10 cellular contexts compared by ENCODE assay signal in genomic region chr1:149606056-149606714, GRCh38. TPM values are rescaled to one million over a fixed set of nuclear protein-coding genes. Genes with fewer than 3 reads are reported as not detected.
DNase-seq lines count a peak whose midpoint lies in the region; TF ChIP-seq lines count a peak whose summit lies in the region.
"Not testable (repeated sequence)": the region's sequence is repeated elsewhere in the genome, so short reads cannot be mapped to it uniquely, and the experiment has no call there.
"Had no signal": no experiment of that assay in that cellular context is flagged by ENCODE, and none has a peak within 500 bp of the region (broad histone marks: within the 10 kb centered on the region; RNA-seq: fewer than 3 reads in every experiment).

No MANE protein-coding gene starts in this region.

- H3K27me3 Mint-ChIP-seq in activated CD4-positive, alpha-beta memory T cell treated with anti-CD3 and anti-CD28 coated beads, Interleukin-2, amount 10 ng/mL, durations not matched to agents 7 days and 5 days; mesothelial cell of epicardium (ENCODE audit: low read depth): not testable (repeated sequence)

- H3K4me1 Mint-ChIP-seq in activated CD4-positive, alpha-beta memory T cell treated with anti-CD3 and anti-CD28 coated beads, Interleukin-2, amount 10 ng/mL, durations not matched to agents 7 days and 5 days; mesothelial cell of epicardium: not testable (repeated sequence)

- CTCF ChIA-PET in OCI-LY7 (lab: Charles Lee; ENCODE audit: unreplicated experiment); activated CD4-positive, alpha-beta memory T cell treated with anti-CD3 and anti-CD28 coated beads, Interleukin-2, amount 10 ng/mL, durations not matched to agents 7 days and 5 days (lab: Charles Lee): not testable (repeated sequence)

- H3K27ac Mint-ChIP-seq in activated CD4-positive, alpha-beta memory T cell treated with anti-CD3 and anti-CD28 coated beads, Interleukin-2, amount 10 ng/mL, durations not matched to agents 7 days and 5 days = peak overlapping the region; percentile 89
- H3K27ac Mint-ChIP-seq in mesothelial cell of epicardium = not testable (repeated sequence)

- peak; percentile 6 for DNase-seq in GM12865 (ENCODE audit: low read depth)
- not testable (repeated sequence) for DNase-seq in OCI-LY7 (ENCODE audit: low spot score); ascending aorta (ENCODE audit: low spot score in 2 of 2); epithelial cell of proximal tubule (ENCODE audit: low read depth); mesothelial cell of epicardium (ENCODE audit: low spot score in 2 of 2, unreplicated experiment in 2 of 2); smooth muscle cell (lab: John Stamatoyannopoulos, UW; ENCODE audit: unreplicated experiment)
- peak; percentile 17 for DNase-seq in activated CD4-positive, alpha-beta memory T cell treated with anti-CD3 and anti-CD28 coated beads, Interleukin-2, amount 10 ng/mL, durations not matched to agents 7 days and 5 days

- H3K36me3 Mint-ChIP-seq in activated CD4-positive, alpha-beta memory T cell treated with anti-CD3 and anti-CD28 coated beads, Interleukin-2, amount 10 ng/mL, durations not matched to agents 7 days and 5 days (ENCODE audit: low read depth); mesothelial cell of epicardium: not testable (repeated sequence)

- peak overlapping the region; percentile 39 for H3K9ac ChIP-seq in smooth muscle cell (ENCODE audit: low read depth)

- H3K9me3 Mint-ChIP-seq in activated CD4-positive, alpha-beta memory T cell treated with anti-CD3 and anti-CD28 coated beads, Interleukin-2, amount 10 ng/mL, durations not matched to agents 7 days and 5 days; mesothelial cell of epicardium: not testable (repeated sequence)

- H3K4me1 ChIP-seq in OCI-LY7 (ENCODE audit: insufficient read depth, low read length, poor library complexity, severe bottlenecking); ascending aorta; smooth muscle cell (ENCODE audit: low read depth); urinary bladder (ENCODE audit: insufficient read depth): not testable (repeated sequence)

- peak overlapping the region; percentile 82 for H3K4me3 Mint-ChIP-seq in activated CD4-positive, alpha-beta memory T cell treated with anti-CD3 and anti-CD28 coated beads, Interleukin-2, amount 10 ng/mL, durations not matched to agents 7 days and 5 days
- peak overlapping the region; percentile 58 for H3K4me3 Mint-ChIP-seq in mesothelial cell of epicardium

- not testable (repeated sequence) for H3K79me2 ChIP-seq in OCI-LY7 (ENCODE audit: insufficient read depth, low read depth, low read length); smooth muscle cell (ENCODE audit: low read depth)

- not testable (repeated sequence) for H3K9me2 ChIP-seq in OCI-LY7 (ENCODE audit: insufficient read depth, low read length)

- not testable (repeated sequence) for H3K27me3 ChIP-seq in ascending aorta; smooth muscle cell (ENCODE audit: low read depth)

- intact Hi-C loops in OCI-LY7 (cut with micrococcal nuclease; ENCODE audit: unreplicated experiment); ascending aorta (cut with DNase I): not testable (repeated sequence)

- not testable (repeated sequence) for H2AFZ ChIP-seq in OCI-LY7 (ENCODE audit: low read length); smooth muscle cell (ENCODE audit: low read depth)

- H3K36me3 ChIP-seq in OCI-LY7 (ENCODE audit: insufficient read depth, low read length); ascending aorta; smooth muscle cell (ENCODE audit: low read depth); urinary bladder (ENCODE audit: insufficient read depth): not testable (repeated sequence)

- H4K20me1 ChIP-seq in OCI-LY7 (ENCODE audit: insufficient read depth, low read length); smooth muscle cell (ENCODE audit: low read depth): not testable (repeated sequence)

- H3K9me3 ChIP-seq in OCI-LY7 (ENCODE audit: low read length); ascending aorta; smooth muscle cell (replicated peaks; ENCODE audit: low read depth): not testable (repeated sequence)

- H3K4me3 ChIP-seq in GM12865 (ENCODE audit: low read depth, low read length) = peak overlapping the region; percentile 47
- peak overlapping the region; percentile 63 for H3K4me3 ChIP-seq in OCI-LY7 (ENCODE audit: low read depth, low read length, poor library complexity, severe bottlenecking)
- peak overlapping the region; percentile 21 to 47 for H3K4me3 ChIP-seq in ascending aorta
- H3K4me3 ChIP-seq in epithelial cell of proximal tubule (ENCODE audit: low read depth, low read length) = peak overlapping the region; percentile 27
- H3K4me3 ChIP-seq in smooth muscle cell = peak overlapping the region; percentile 49
- not testable (repeated sequence) for H3K4me3 ChIP-seq in urinary bladder (ENCODE audit: low read depth, low read length)

- not testable (repeated sequence) for H3F3A ChIP-seq in smooth muscle cell (ENCODE audit: low read depth)

- peak overlapping the region; percentile 71 for H3K4me2 ChIP-seq in OCI-LY7 (ENCODE audit: low read length)
- peak overlapping the region; percentile 84 for H3K4me2 ChIP-seq in smooth muscle cell

- POLR2A ChIA-PET in OCI-LY7 (lab: Charles Lee); activated CD4-positive, alpha-beta memory T cell treated with anti-CD3 and anti-CD28 coated beads, Interleukin-2, amount 10 ng/mL, durations not matched to agents 7 days and 5 days (lab: Charles Lee): not testable (repeated sequence)

- WGBS in smooth muscle cell (ENCODE audit: low lambda C conversion rate) = 19% methylated on average over 14 of the region's 14 CpGs
- 29% methylated on average over 12 of the region's 14 CpGs for WGBS in urinary bladder

- not testable (repeated sequence) for BruUV-seq in OCI-LY7 (replicated peaks; lab: Mats Ljungman, UMichigan)

- H3K27ac ChIP-seq in OCI-LY7 (ENCODE audit: low read depth, low read length, poor library complexity, severe bottlenecking); smooth muscle cell (ENCODE audit: low read depth): not testable (repeated sequence)
- H3K27ac ChIP-seq in ascending aorta (peak overlapping the region in 1 of 2 donors; percentile 33), urinary bladder (ENCODE audit: low read depth) (peak overlapping the region; percentile 50)

- not testable (repeated sequence) for TF ChIP-seq CTCF in GM12865 (IDR thresholded peaks at IDR 0.05; ENCODE audit: insufficient read depth, low read depth, low read length, missing control alignments); OCI-LY7 (conservative IDR thresholded peaks at IDR 0.05; ENCODE audit: low read length); ascending aorta (IDR thresholded peaks at IDR 0.05); epithelial cell of proximal tubule (conservative IDR thresholded peaks at IDR 0.05; ENCODE audit: low read depth, low read length); mesothelial cell of epicardium (IDR thresholded peaks at IDR 0.05; ENCODE audit: unreplicated experiment); smooth muscle cell (IDR thresholded peaks at IDR 0.05; ENCODE audit: borderline replicate concordance, insufficient read depth, poor library complexity, severe bottlenecking)

RNA-seq across cellular contexts. Expression of gene PPIAL4C, which starts 22.5 kb away (rescaled TPM):
- not detected in 2 replicates for total RNA-seq in OCI-LY7 (2014; rRNA removed; shearing (Covaris generic))
- total RNA-seq in OCI-LY7 (2022) (not detected in 2 replicates), ascending aorta (not detected), epithelial cell of proximal tubule (not detected in 2 replicates), mesothelial cell of epicardium (not detected in 3 replicates), smooth muscle cell (not detected in 2 replicates), urinary bladder (not detected)
- total RNA-seq in activated CD4-positive, alpha-beta memory T cell treated with anti-CD3 and anti-CD28 coated beads, Interleukin-2, amount 10 ng/mL, durations not matched to agents 7 days and 5 days = 1 to 10 TPM; 1.1 to 1.9 TPM
- polyA plus RNA-seq in smooth muscle cell (not detected in 2 replicates), urinary bladder (not detected)
- total RNA-seq: fibroblast of lung, lung microvascular endothelial cell had no signal
- polyA plus RNA-seq: fibroblast of lung had no signal
